In genomic region chr5:132086277-132086794, GRCh38 we compare ENCODE assay signal across 1 cellular context.
A peak's percentile ranks its signal among the peaks of the same experiment; 100 is the strongest.
TF ChIP-seq lines count a peak whose summit lies in the region.

No MANE protein-coding gene starts in this region.

TF ChIP-seq in K562, 482 proteins besides CTCF, POLR2A, EP300 and RAD21 (continued from another document and continues in another):
- no peak for TF ChIP-seq CREB3L1 (IDR thresholded peaks at IDR 0.05; ENCODE audit: borderline replicate concordance, low read depth)
- no peak for TF ChIP-seq POLR2G (IDR thresholded peaks at IDR 0.05; ENCODE audit: low read depth, low read length)
- no peak for TF ChIP-seq SREBF1 (IDR thresholded peaks at IDR 0.05; ENCODE audit: borderline replicate concordance, low read depth, low read length)
- TF ChIP-seq RFX1 (IDR thresholded peaks at IDR 0.05) = no peak
- no peak for TF ChIP-seq ZNF717 (CRISPR knock-in tag; IDR thresholded peaks at IDR 0.05)
- TF ChIP-seq FOS (IDR thresholded peaks at IDR 0.05; ENCODE audit: extremely low read depth, insufficient read length) = no peak
- peak; percentile 50; the same call in 1 of the 2 replicates for TF ChIP-seq SMARCA4 (IDR thresholded peaks at IDR 0.05)
- no peak for TF ChIP-seq IRF2 (CRISPR knock-in tag; IDR thresholded peaks at IDR 0.05)
- no peak for TF ChIP-seq KLF13 (tag; IDR thresholded peaks at IDR 0.05; ENCODE audit: borderline replicate concordance, low read depth)
- no peak for TF ChIP-seq NCOR1 (IDR thresholded peaks at IDR 0.05)
- TF ChIP-seq E2F6 (IDR thresholded peaks at IDR 0.05; ENCODE audit: borderline replicate concordance in 1 of 2, extremely low read depth in 1 of 2, insufficient read depth in 1 of 2, insufficient read length in 1 of 2, low read depth in 1 of 2, low read length in 1 of 2, poor library complexity in 1 of 2, severe bottlenecking in 1 of 2) = no peak
- peak; percentile 69; the same call in 1 of the 2 replicates for TF ChIP-seq ZNF395 (CRISPR knock-in tag; IDR thresholded peaks at IDR 0.05)
- TF ChIP-seq ZBTB7A (IDR thresholded peaks at IDR 0.05; ENCODE audit: borderline replicate concordance, control insufficient read depth, low read depth, low read length) = no peak
- peak; percentile 75; the same call in 1 of the 2 replicates for TF ChIP-seq ZNF175 (CRISPR knock-in tag; IDR thresholded peaks at IDR 0.05; ENCODE audit: low read depth)
- TF ChIP-seq SAP30 (IDR thresholded peaks at IDR 0.05; ENCODE audit: borderline replicate concordance, insufficient read depth, low read depth, low read length, poor library complexity, severe bottlenecking) = no peak
- no peak for TF ChIP-seq CGGBP1 (CRISPR knock-in tag; IDR thresholded peaks at IDR 0.05)
- no peak for TF ChIP-seq NFIX (CRISPR knock-in tag; IDR thresholded peaks at IDR 0.05; ENCODE audit: low read depth)
- TF ChIP-seq FOXO4 (CRISPR knock-in tag; IDR thresholded peaks at IDR 0.05) = no peak
- no peak for TF ChIP-seq ZNF75A (CRISPR knock-in tag; IDR thresholded peaks at IDR 0.05)
- no peak for TF ChIP-seq THRA (IDR thresholded peaks at IDR 0.05)
- no peak for TF ChIP-seq HLTF (IDR thresholded peaks at IDR 0.05)
- TF ChIP-seq KLF10 (CRISPR knock-in tag; IDR thresholded peaks at IDR 0.05) = no peak
- TF ChIP-seq FOXK1 (CRISPR knock-in tag; IDR thresholded peaks at IDR 0.05; ENCODE audit: borderline replicate concordance) = no peak
- peak; percentile 76 for TF ChIP-seq ZNF584 (CRISPR knock-in tag; IDR thresholded peaks at IDR 0.05; ENCODE audit: low read depth)
- peak; percentile 66 for TF ChIP-seq ATF3 (IDR thresholded peaks at IDR 0.05)
- no peak for TF ChIP-seq ATF3 (CRISPR knock-in tag; conservative IDR thresholded peaks at IDR 0.05)
- TF ChIP-seq GATAD2B (IDR thresholded peaks at IDR 0.05; ENCODE audit: borderline replicate concordance) = no peak; the same call in 1 of the 2 replicates
- TF ChIP-seq ZBTB11 (CRISPR knock-in tag; IDR thresholded peaks at IDR 0.05) = no peak; a peak in 1 of 6 replicates
- TF ChIP-seq GATA2 (CRISPR knock-in tag; IDR thresholded peaks at IDR 0.05) = no peak
- no peak for TF ChIP-seq TFAP4 (CRISPR knock-in tag; IDR thresholded peaks at IDR 0.05; ENCODE audit: borderline replicate concordance)
- TF ChIP-seq ZNF639 (CRISPR knock-in tag; conservative IDR thresholded peaks at IDR 0.05 in 1 of 2, IDR thresholded peaks at IDR 0.05 in 1 of 2) = no peak; a peak in 2 of 4 replicates
- no peak for TF ChIP-seq PHB2 (IDR thresholded peaks at IDR 0.05; ENCODE audit: low read depth)
- no peak for TF ChIP-seq ZNF347 (CRISPR knock-in tag; IDR thresholded peaks at IDR 0.05; ENCODE audit: low read depth)
- no peak for TF ChIP-seq ZNF24 (IDR thresholded peaks at IDR 0.05)
- no peak for TF ChIP-seq ZBTB40 (IDR thresholded peaks at IDR 0.05)
- TF ChIP-seq ZBTB40 (CRISPR knock-in tag; IDR thresholded peaks at IDR 0.05) = no peak
